Comparison of ENCODE assay signal across 15 cellular contexts in the genomic region with DNA sequence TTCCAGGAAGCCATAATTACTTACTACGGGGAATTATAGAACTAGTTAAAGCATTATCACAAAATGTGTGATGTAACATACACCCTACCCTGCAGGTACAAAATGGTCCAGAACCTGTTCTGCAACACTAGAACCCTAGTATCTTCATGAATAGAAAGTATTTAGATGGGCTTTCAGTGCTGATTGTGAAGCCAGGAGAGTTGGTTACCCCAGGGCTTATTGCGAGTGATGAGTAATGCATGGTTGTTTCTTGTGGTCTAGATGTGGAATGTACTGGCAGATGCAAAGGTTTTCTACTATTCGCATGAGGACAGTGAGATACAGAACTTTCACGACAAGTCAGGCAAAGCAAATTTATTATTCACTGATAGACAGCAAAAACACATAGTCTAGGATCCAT. TPM values are rescaled to one million over a fixed set of nuclear protein-coding genes. Genes with fewer than 3 reads are reported as not detected.
DNase-seq lines count a peak whose midpoint lies in the region; ATAC-seq and TF ChIP-seq lines count a peak whose summit lies in the region.
"Had no signal": no experiment of that assay in that cellular context is flagged by ENCODE, and none has a peak within 500 bp of the region (broad histone marks: within the 10 kb centered on the region; RNA-seq: fewer than 3 reads in every experiment).

No MANE protein-coding gene starts in this region.

- peaks cover 16% of the 10 kb centered on the region for H3K27me3 Mint-ChIP-seq in activated CD8-positive, alpha-beta memory T cell treated with anti-CD3 and anti-CD28 coated beads, Interleukin-2, amount 10 ng/mL, durations not matched to agents 7 days and 5 days

- ATAC-seq in activated CD8-positive, alpha-beta memory T cell treated with anti-CD3 and anti-CD28 coated beads, Interleukin-2, amount 10 ng/mL, durations not matched to agents 7 days and 5 days = peak; percentile 90
- no peak for ATAC-seq in HG03469 (IDR thresholded peaks at IDR 0.05; ENCODE audit: unreplicated experiment)
- ATAC-seq: left ventricle myocardium superior had no signal

- peak overlapping the region; percentile 80 for H3K27ac Mint-ChIP-seq in activated CD8-positive, alpha-beta memory T cell treated with anti-CD3 and anti-CD28 coated beads, Interleukin-2, amount 10 ng/mL, durations not matched to agents 7 days and 5 days

- no peak overlapping the region for H3K27ac ChIP-seq in RWPE1
- H3K27ac ChIP-seq: VCaP had no signal

- peak; percentile 46 for DNase-seq in activated CD8-positive, alpha-beta memory T cell treated with anti-CD3 and anti-CD28 coated beads, Interleukin-2, amount 10 ng/mL, durations not matched to agents 7 days and 5 days
- DNase-seq in activated CD8-positive, alpha-beta memory T cell treated with anti-CD3 and anti-CD28 coated beads for 24 hours = no peak
- DNase-seq in RWPE1 (ENCODE audit: low spot score) = peak; percentile 90
- DNase-seq in fibroblast of peridontal ligament (ENCODE audit: extremely low read depth) = peak; percentile 90
- peak; percentile 58 for DNase-seq in stromal cell of bone marrow (ENCODE audit: low read depth)
- no peak for DNase-seq in NCI-H1417 treated with DMSO at 0.1 percent for 48 hours (lab: John Stamatoyannopoulos, UW)
- DNase-seq in NCI-H345 (lab: John Stamatoyannopoulos, UW) = no peak
- DNase-seq: activated naive CD4-positive, alpha-beta T cell treated with Interleukin-2 at 50 U/mL for 16 hours; BE2C; left ventricle myocardium superior; NCI-H1092 treated with DMSO at 0.1 percent for 48 hours had no signal

- H3K36me3 Mint-ChIP-seq in activated CD8-positive, alpha-beta memory T cell treated with anti-CD3 and anti-CD28 coated beads, Interleukin-2, amount 10 ng/mL, durations not matched to agents 7 days and 5 days = peaks cover 2% of the 10 kb centered on the region

- POLR2A ChIA-PET in RWPE1 (lab: Yijun Ruan, JAX; ENCODE audit: low non-redundant PET) = no interaction called here

- peaks cover 28% of the 10 kb centered on the region for H3K4me1 Mint-ChIP-seq in activated CD8-positive, alpha-beta memory T cell treated with anti-CD3 and anti-CD28 coated beads, Interleukin-2, amount 10 ng/mL, durations not matched to agents 7 days and 5 days

- CTCF ChIA-PET in activated CD8-positive, alpha-beta memory T cell treated with anti-CD3 and anti-CD28 coated beads, Interleukin-2, amount 10 ng/mL, durations not matched to agents 7 days and 5 days (lab: Charles Lee) = interaction anchor here (1.5 to 3.7 kb wide), 3 partner anchors 11 to 114 kb away, joined by 4 to 41 read pairs (median 30); no protein-coding TSS in a partner anchor
- CTCF ChIA-PET in RWPE1 (lab: Yijun Ruan, JAX) = interaction anchor here (0.9 kb wide), 1 partner anchor 114 kb away, joined by 3 read pairs; no protein-coding TSS in a partner anchor

- peak overlapping the region; percentile 42 for H3K4me3 Mint-ChIP-seq in activated CD8-positive, alpha-beta memory T cell treated with anti-CD3 and anti-CD28 coated beads, Interleukin-2, amount 10 ng/mL, durations not matched to agents 7 days and 5 days

- TF ChIP-seq CTCF in RWPE1 (conservative IDR thresholded peaks at IDR 0.05; ENCODE audit: low read depth) = no peak

- no peaks in the 10 kb centered on the region for H3K9me3 Mint-ChIP-seq in activated CD8-positive, alpha-beta memory T cell treated with anti-CD3 and anti-CD28 coated beads, Interleukin-2, amount 10 ng/mL, durations not matched to agents 7 days and 5 days (ENCODE audit: low read depth)

RNA-seq across cellular contexts. Expression of a gene that starts 33.6 kb away (rescaled TPM):
- total RNA-seq in activated CD8-positive, alpha-beta memory T cell treated with anti-CD3 and anti-CD28 coated beads, Interleukin-2, amount 10 ng/mL, durations not matched to agents 7 days and 5 days = not detected
- total RNA-seq: endothelial cell of umbilical vein, left ventricle myocardium superior, skeletal muscle tissue had no signal

Comparison
In these comparisons a context has a peak if more than half of its experiments do, and no peak if none do; other contexts are left out.
1. DNase-seq: peak in activated CD8-positive, alpha-beta memory T cell treated with anti-CD3 and anti-CD28 coated beads, Interleukin-2, amount 10 ng/mL, durations not matched to agents 7 days and 5 days (single experiment), RWPE1 (single experiment), fibroblast of peridontal ligament (single experiment) and stromal cell of bone marrow (single experiment); none in activated CD8-positive, alpha-beta memory T cell treated with anti-CD3 and anti-CD28 coated beads for 24 hours (single experiment), NCI-H1417 treated with DMSO at 0.1 percent for 48 hours (single experiment) and NCI-H345 (single experiment).